8 cellular contexts compared by ENCODE assay signal in the genomic region with DNA sequence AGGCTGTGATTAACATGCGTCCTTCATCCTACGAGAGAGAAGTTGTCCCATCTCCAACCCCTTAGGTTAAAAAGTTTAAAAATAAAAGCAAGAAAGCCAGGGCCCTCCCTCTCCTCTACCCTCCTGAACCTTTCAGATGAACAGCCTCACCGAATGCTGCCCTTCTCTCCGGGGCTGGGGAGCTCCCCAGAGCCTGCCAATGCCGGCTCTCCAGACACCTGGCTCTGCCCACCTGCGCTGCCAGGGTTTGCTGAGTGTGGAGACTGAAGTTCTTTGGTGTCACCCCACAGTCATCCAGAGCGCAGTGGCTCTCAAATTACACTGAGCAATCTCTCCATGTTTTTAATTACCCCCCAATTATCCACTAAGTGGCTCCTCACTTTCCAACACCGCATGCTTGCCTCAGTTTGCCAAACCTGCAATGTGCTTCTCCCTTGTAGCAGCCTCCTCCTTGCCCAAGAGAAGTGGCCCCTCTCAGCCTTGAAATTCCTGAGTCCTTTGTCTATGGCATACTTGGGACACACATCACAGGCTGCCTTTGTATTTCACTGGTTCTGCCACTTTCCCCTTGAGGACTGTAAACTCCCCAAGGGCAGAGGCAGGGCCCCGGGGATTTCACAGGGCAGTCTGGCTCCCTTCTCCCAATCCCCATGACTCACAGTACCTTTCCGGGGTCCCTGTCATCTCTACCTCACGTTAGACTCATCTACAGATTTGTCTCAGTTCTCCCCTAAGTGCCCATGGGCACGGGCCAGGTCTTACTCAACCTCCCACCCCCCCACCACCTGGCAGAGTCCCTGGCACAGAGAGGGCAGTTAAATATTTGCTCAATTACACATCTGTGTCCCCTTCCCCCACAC. TPM values are rescaled to one million over a fixed set of nuclear protein-coding genes. Genes with fewer than 3 reads are reported as not detected.
DNase-seq lines count a peak whose midpoint lies in the region; ATAC-seq, FAIRE-seq and TF ChIP-seq lines count a peak whose summit lies in the region.

No MANE protein-coding gene starts in this region.

- peak overlapping the region; percentile 98 for H3K27ac Mint-ChIP-seq in activated naive CD8-positive, alpha-beta T cell

- DNase-seq in GM19239 (ENCODE audit: insufficient read length, low spot score) (no peak), NT2/D1 (ENCODE audit: low read depth, low spot score) (no peak), right atrium auricular region (ENCODE audit: low spot score) (no peak), GM19240 (ENCODE audit: insufficient read length, low spot score) (no peak)

- peaks cover 47% of the 10 kb centered on the region for H3K4me1 Mint-ChIP-seq in activated naive CD8-positive, alpha-beta T cell (ENCODE audit: low read depth)

- H3K4me2 ChIP-seq in skeletal muscle satellite cell (ENCODE audit: low read length) = peak overlapping the region; percentile 93

- H3K9ac ChIP-seq in NT2/D1 (ENCODE audit: insufficient read length, low read depth) (peak overlapping the region; percentile 92), skeletal muscle satellite cell (ENCODE audit: low read depth, low read length) (peak overlapping the region; percentile 95)

- ATAC-seq in GM21423 (IDR thresholded peaks at IDR 0.05; ENCODE audit: unreplicated experiment) (no peak), GM19452 (IDR thresholded peaks at IDR 0.05; ENCODE audit: unreplicated experiment) (no peak)

- no peaks in the 10 kb centered on the region for H3K9me3 ChIP-seq in NT2/D1 (ENCODE audit: insufficient read depth, low read length)
- no peaks in the 10 kb centered on the region for H3K9me3 ChIP-seq in right atrium auricular region
- no peaks in the 10 kb centered on the region for H3K9me3 ChIP-seq in skeletal muscle satellite cell (replicated peaks; ENCODE audit: low read length)

- peak overlapping the region; percentile 98 to 99 for H3K27ac ChIP-seq in right atrium auricular region

- H3K36me3 ChIP-seq in NT2/D1 (ENCODE audit: insufficient read depth, insufficient read length, low read length) = peaks cover 48% of the 10 kb centered on the region
- peaks cover 52% of the 10 kb centered on the region for H3K36me3 ChIP-seq in right atrium auricular region
- peaks cover 44% of the 10 kb centered on the region for H3K36me3 ChIP-seq in skeletal muscle satellite cell (ENCODE audit: insufficient read depth, low read length)

- no peak for TF ChIP-seq CTCF in right atrium auricular region (IDR thresholded peaks at IDR 0.05)

- no peaks in the 10 kb centered on the region for H3K27me3 Mint-ChIP-seq in activated naive CD8-positive, alpha-beta T cell

- H3K4me3 Mint-ChIP-seq in activated naive CD8-positive, alpha-beta T cell = peak overlapping the region; percentile 99

- no peaks in the 10 kb centered on the region for H3K27me3 ChIP-seq in NT2/D1 (ENCODE audit: insufficient read depth, insufficient read length)
- H3K27me3 ChIP-seq in right atrium auricular region = no peaks in the 10 kb centered on the region
- H3K27me3 ChIP-seq in skeletal muscle satellite cell (ENCODE audit: control insufficient read depth, insufficient read depth, low read length) = no peaks in the 10 kb centered on the region

- peak overlapping the region; percentile 84 for H3K4me3 ChIP-seq in NT2/D1 (ENCODE audit: insufficient read length, low read depth)
- H3K4me3 ChIP-seq in right atrium auricular region = peak overlapping the region; percentile 85 to 94
- peak overlapping the region; percentile 93 for H3K4me3 ChIP-seq in skeletal muscle satellite cell (ENCODE audit: low read length)

- peak; percentile 52 for FAIRE-seq in GM19239 (lab: Jason Lieb, UNC)

- H3K36me3 Mint-ChIP-seq in activated naive CD8-positive, alpha-beta T cell = peaks cover 17% of the 10 kb centered on the region

- H3K4me1 ChIP-seq in NT2/D1 (ENCODE audit: insufficient read depth, insufficient read length) = peaks cover 3% of the 10 kb centered on the region
- peaks cover 0 to 56% of the 10 kb centered on the region in 2 donors for H3K4me1 ChIP-seq in right atrium auricular region
- H3K4me1 ChIP-seq in skeletal muscle satellite cell (ENCODE audit: control insufficient read depth, insufficient read depth, low read length) = peaks cover 35% of the 10 kb centered on the region

- H3K9me3 Mint-ChIP-seq in activated naive CD8-positive, alpha-beta T cell (ENCODE audit: low read depth) = no peaks in the 10 kb centered on the region

RNA-seq across cellular contexts. Expression of a gene that starts 2.0 kb away (rescaled TPM):
- total RNA-seq in right atrium auricular region = 100 to 1,000 TPM; 125 to 229 TPM
- 248 and 329 TPM in 2 replicates for total RNA-seq in skeletal muscle satellite cell (2012; rRNA removed)
